ENCODE assay signal across 32 cellular contexts in genomic region chr14:93328546-93328945, GRCh38. TPM values are rescaled to one million over a fixed set of nuclear protein-coding genes. Genes with fewer than 3 reads are reported as not detected.
"Had no signal": no experiment of that assay in that cellular context is flagged by ENCODE, and none has a peak within 500 bp of the region (broad histone marks: within the 10 kb centered on the region; RNA-seq: fewer than 3 reads in every experiment).

No MANE protein-coding gene starts in this region.

- ATAC-seq: heart right ventricle; left lobe of liver; mucosa of descending colon; natural killer cell treated with Interleukin-12 subunit alpha and Interleukin-12 subunit beta and Interleukin-15 and Interleukin-18, amount 100 ng/mL, for 72 hours; pancreas; right cardiac atrium; stimulated activated naive CD8-positive, alpha-beta T cell treated with anti-CD3 and anti-CD28 coated beads, Interleukin-15, amount 100 ng/mL, for 72 hours had no signal

- H3K27me3 ChIP-seq: esophagus squamous epithelium, heart right ventricle, neutrophil, pancreas, suprapubic skin had no signal

- H3K9me3 ChIP-seq: esophagus squamous epithelium, heart right ventricle, mucosa of descending colon, neutrophil, pancreas, prostate gland, suprapubic skin had no signal

- H3K36me3 ChIP-seq: esophagus squamous epithelium, neutrophil, pancreas, prostate gland had no signal

- H3K27ac ChIP-seq: coronary artery, heart right ventricle, neutrophil, pancreas, prostate gland, suprapubic skin had no signal

- FAIRE-seq: endothelial cell of umbilical vein, kidney, pancreas had no signal

- H3K4me3 ChIP-seq: coronary artery, esophagus squamous epithelium, heart right ventricle, lung, mucosa of descending colon, pancreas, prostate gland, smooth muscle cell, suprapubic skin had no signal

- DNase-seq: dermis blood vessel endothelial cell; effector memory CD4-positive, alpha-beta T cell; erythroblast; esophagus squamous epithelium; foreskin melanocyte; glutamatergic neuron; heart right ventricle; kidney; mucosa of descending colon; naive B cell; pancreas; right cardiac atrium; stimulated activated CD4-positive, alpha-beta T cell treated with anti-CD3 and anti-CD28 coated beads, Interleukin-12 subunit alpha, Interleukin-12 subunit beta, amount 100 ng/mL, for 4 hours; stimulated activated CD4-positive, alpha-beta T cell treated with anti-CD3 and anti-CD28 coated beads, Interleukin-1b, Interleukin-23, amount 100 ng/mL, for 48 hours; stimulated activated CD4-positive, alpha-beta T cell treated with anti-CD3 and anti-CD28 coated beads, Interleukin-4, amount 100 ng/mL, for 1 hour; stimulated activated CD8-positive, alpha-beta memory T cell treated with anti-CD3 and anti-CD28 coated beads, Interleukin-4, amount 100 ng/mL, for 48 hours; stimulated activated naive CD4-positive, alpha-beta T cell; stimulated activated naive CD8-positive, alpha-beta T cell treated with anti-CD3 and anti-CD28 coated beads, Interleukin-15, amount 100 ng/mL, for 72 hours had no signal

- H3K4me2 ChIP-seq: smooth muscle cell had no signal

RNA-seq across cellular contexts. Expression of gene COX8C, which starts 18.4 kb away (rescaled TPM):
- total RNA-seq: dermis blood vessel endothelial cell; endothelial cell of umbilical vein; esophagus squamous epithelium; kidney; left lobe of liver; liver; lung; mucosa of descending colon; natural killer cell treated with Interleukin-12 subunit alpha and Interleukin-12 subunit beta and Interleukin-15 and Interleukin-18, amount 100 ng/mL, for 72 hours; neural crest cell; omental fat pad; pancreas; smooth muscle cell; suprapubic skin; urinary bladder had no signal
- polyA plus RNA-seq: endothelial cell of umbilical vein, heart right ventricle, liver, lung, pancreas, smooth muscle cell, thymus had no signal
